14 cellular contexts compared by ENCODE assay signal in genomic region chr3:25582242-25582641, GRCh38.
DNase-seq lines count a peak whose midpoint lies in the region; ATAC-seq, FAIRE-seq and TF ChIP-seq lines count a peak whose summit lies in the region.
"Had no signal": no experiment of that assay in that cellular context is flagged by ENCODE, and none has a peak within 500 bp of the region (broad histone marks: within the 10 kb centered on the region; RNA-seq: fewer than 3 reads in every experiment).

No MANE protein-coding gene starts in this region.

- no peak overlapping the region for H3K4me3 Mint-ChIP-seq in naive thymus-derived CD4-positive, alpha-beta T cell
- no peak overlapping the region for H3K4me3 Mint-ChIP-seq in effector memory CD8-positive, alpha-beta T cell
- H3K4me3 Mint-ChIP-seq: T-helper 1 cell treated with Interleukin-12 subunit alpha and Interleukin-12 subunit beta and Interleukin-4 antibody, amounts not matched to agents 30 μg/mL and 1 μg/mL, for 36 hours had no signal

- no peaks in the 10 kb centered on the region for H3K4me1 ChIP-seq in naive thymus-derived CD4-positive, alpha-beta T cell (ENCODE audit: control insufficient read depth in 2 of 2, insufficient read depth in 2 of 2, low read length in 2 of 2)
- H3K4me1 ChIP-seq: stomach had no signal

- H3K4me3 ChIP-seq in brain microvascular endothelial cell (ENCODE audit: low read depth, low read length), result no peak overlapping the region
- no peak overlapping the region for H3K4me3 ChIP-seq in naive thymus-derived CD4-positive, alpha-beta T cell (ENCODE audit: low read length)
- H3K4me3 ChIP-seq: skin epidermis, stomach had no signal

- no peak for TF ChIP-seq CTCF in brain microvascular endothelial cell (IDR thresholded peaks at IDR 0.05; ENCODE audit: low read depth, low read length, missing control alignments)

- H3K36me3 Mint-ChIP-seq in naive thymus-derived CD4-positive, alpha-beta T cell, result no peaks in the 10 kb centered on the region
- H3K36me3 Mint-ChIP-seq in effector memory CD8-positive, alpha-beta T cell (ENCODE audit: insufficient read depth), result no peaks in the 10 kb centered on the region

- peak; percentile 44 for ATAC-seq in naive thymus-derived CD4-positive, alpha-beta T cell
- ATAC-seq in HG02763 (IDR thresholded peaks at IDR 0.05; ENCODE audit: unreplicated experiment) (no peak), left colon (no peak)
- no peak for ATAC-seq in effector memory CD8-positive, alpha-beta T cell (replicated peaks)

- H3K27me3 ChIP-seq in brain microvascular endothelial cell (replicated peaks), result no peaks in the 10 kb centered on the region
- H3K27me3 ChIP-seq in naive thymus-derived CD4-positive, alpha-beta T cell (ENCODE audit: control insufficient read depth in 2 of 2, insufficient read depth in 2 of 2, low read length in 2 of 2), result no peaks in the 10 kb centered on the region
- H3K27me3 ChIP-seq: stomach had no signal

- peaks cover 56% of the 10 kb centered on the region for H3K36me3 ChIP-seq in brain microvascular endothelial cell (replicated peaks)
- no peaks in the 10 kb centered on the region for H3K36me3 ChIP-seq in naive thymus-derived CD4-positive, alpha-beta T cell (ENCODE audit: control insufficient read depth in 2 of 3, insufficient read depth in 3 of 3, low read length in 3 of 3)

- DNase-seq in GM03348 (ENCODE audit: low spot score), result peak; percentile 90
- peak; percentile 32 for DNase-seq in MV-4-11 (lab: John Stamatoyannopoulos, UW)
- DNase-seq in brain microvascular endothelial cell, result peak; percentile 92
- no peak for DNase-seq in naive thymus-derived CD4-positive, alpha-beta T cell
- no peak for DNase-seq in GM12892 (ENCODE audit: insufficient read length)
- DNase-seq in left colon, result no peak
- no peak for DNase-seq in effector memory CD8-positive, alpha-beta T cell
- DNase-seq: activated T-cell treated with anti-CD3 and anti-CD28 coated beads, Interleukin-2, amount 50 U/mL, for 48 hours; left cardiac atrium; NCI-H2029 treated with DMSO at 0.1 percent for 48 hours; stomach had no signal

- H3K27me3 Mint-ChIP-seq in naive thymus-derived CD4-positive, alpha-beta T cell, result peaks cover 0 to 31% (median 0%) of the 10 kb centered on the region in 5 donors
- peaks cover 33 to 48% of the 10 kb centered on the region in 2 donors for H3K27me3 Mint-ChIP-seq in effector memory CD8-positive, alpha-beta T cell

- peaks cover 0 to 3% (median 0%) of the 10 kb centered on the region in 11 donors for H3K9me3 Mint-ChIP-seq in naive thymus-derived CD4-positive, alpha-beta T cell
- no peaks in the 10 kb centered on the region for H3K9me3 Mint-ChIP-seq in effector memory CD8-positive, alpha-beta T cell
- H3K9me3 Mint-ChIP-seq: T-helper 1 cell treated with Interleukin-12 subunit alpha and Interleukin-12 subunit beta and Interleukin-4 antibody, amounts not matched to agents 30 μg/mL and 1 μg/mL, for 36 hours had no signal

- FAIRE-seq in GM12892 (lab: Jason Lieb, UNC), result no peak

- no peak for TF ChIP-seq POLR2A in GM12892 (IDR thresholded peaks at IDR 0.05; ENCODE audit: low read depth, low read length)

- H3K4me1 Mint-ChIP-seq in naive thymus-derived CD4-positive, alpha-beta T cell, result no peaks in the 10 kb centered on the region
- H3K4me1 Mint-ChIP-seq in effector memory CD8-positive, alpha-beta T cell (ENCODE audit: low read depth in 2 of 2), result no peaks in the 10 kb centered on the region

- no peaks in the 10 kb centered on the region for H3K9me3 ChIP-seq in naive thymus-derived CD4-positive, alpha-beta T cell (ENCODE audit: control insufficient read depth in 2 of 3, low read length in 3 of 3)
- H3K9me3 ChIP-seq: stomach had no signal

- intact Hi-C loops in naive thymus-derived CD4-positive, alpha-beta T cell (cut with micrococcal nuclease), result no loop called here
- intact Hi-C loops in left colon (cut with DNase I, micrococcal nuclease), result no loop called here

- CTCF ChIA-PET in naive thymus-derived CD4-positive, alpha-beta T cell (lab: Charles Lee), result interaction anchor here (1.3 kb wide), 1 partner anchor 12 kb away, joined by 4 read pairs; no protein-coding TSS in a partner anchor

- H3K27ac ChIP-seq in brain microvascular endothelial cell, result peak overlapping the region; percentile 93
- no peak overlapping the region for H3K27ac ChIP-seq in naive thymus-derived CD4-positive, alpha-beta T cell (ENCODE audit: low read depth, low read length)
- H3K27ac ChIP-seq: skin epidermis, stomach had no signal

- POLR2A ChIA-PET in naive thymus-derived CD4-positive, alpha-beta T cell (lab: Charles Lee), result no interaction called here

- H3K27ac Mint-ChIP-seq in naive thymus-derived CD4-positive, alpha-beta T cell, result no peak overlapping the region
- H3K27ac Mint-ChIP-seq in effector memory CD8-positive, alpha-beta T cell, result peak overlapping the region in 1 of 2 donors; percentile 2
- H3K27ac Mint-ChIP-seq: T-helper 1 cell treated with Interleukin-12 subunit alpha and Interleukin-12 subunit beta and Interleukin-4 antibody, amounts not matched to agents 30 μg/mL and 1 μg/mL, for 36 hours had no signal

- in situ Hi-C loops in brain microvascular endothelial cell (cut with HindIII; ENCODE audit: low pct_ligation_motif_present, low sequenced_read_pairs), result no loop called here

Comparison
In these comparisons a context has a peak if more than half of its experiments do, and no peak if none do; other contexts are left out.
1. DNase-seq: peak in GM03348 (single experiment), MV-4-11 (single experiment) and brain microvascular endothelial cell (single experiment); none in naive thymus-derived CD4-positive, alpha-beta T cell (0 of 9), GM12892 (single experiment), left colon (0 of 2) and effector memory CD8-positive, alpha-beta T cell (0 of 3).